ENCODE assay signal across 7 cellular contexts in genomic region chr2:37225129-37225528, GRCh38. TPM values are rescaled to one million over a fixed set of nuclear protein-coding genes. Genes with fewer than 3 reads are reported as not detected.
"Had no signal": no experiment of that assay in that cellular context is flagged by ENCODE, and none has a peak within 500 bp of the region (broad histone marks: within the 10 kb centered on the region; RNA-seq: fewer than 3 reads in every experiment).

No MANE protein-coding gene starts in this region.

RNA-seq across cellular contexts. Expression of gene SULT6B1, which starts 36.7 kb away (rescaled TPM):
- total RNA-seq: activated CD4-positive, alpha-beta T cell treated with anti-CD3 and anti-CD28 coated beads, Interleukin-2, amount 10 ng/mL, durations not matched to agents 7 days and 5 days; colonic mucosa; left ventricle myocardium superior; mucosa of gallbladder; natural killer cell; occipital lobe; spleen had no signal
- polyA plus RNA-seq: spleen had no signal
